30 cellular contexts compared by ENCODE assay signal in the genomic region with DNA sequence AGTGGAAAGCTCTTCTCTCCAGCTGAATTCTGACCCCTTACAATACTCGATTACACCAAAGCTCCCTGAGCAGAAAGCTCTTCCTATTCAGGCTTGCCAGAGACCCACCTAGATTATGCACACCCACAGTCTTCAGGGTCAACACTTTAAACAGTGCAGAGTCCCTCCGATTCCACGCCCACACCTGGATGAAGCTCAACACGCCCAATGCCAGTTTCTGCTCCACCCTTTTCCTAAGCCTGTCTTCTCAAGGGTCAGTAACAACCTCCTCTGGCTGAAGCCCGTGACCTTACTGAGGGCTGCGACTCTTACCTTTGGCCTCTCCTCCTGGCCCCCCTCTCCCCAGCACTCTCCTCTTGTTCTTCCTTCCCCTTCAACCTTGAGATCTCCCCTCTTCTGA.
"Had no signal": no experiment of that assay in that cellular context is flagged by ENCODE, and none has a peak within 500 bp of the region (broad histone marks: within the 10 kb centered on the region; RNA-seq: fewer than 3 reads in every experiment).

No MANE protein-coding gene starts in this region.

- H3K27ac Mint-ChIP-seq: activated B cell treated with CpG ODN at 0.5 μM for 24 hours; activated CD8-positive, alpha-beta T cell treated with anti-CD3 and anti-CD28 coated beads, Interleukin-2, amount 10 ng/mL, durations not matched to agents 7 days and 5 days; activated naive CD4-positive, alpha-beta T cell treated with anti-CD3 and anti-CD28 coated beads for 36 hours; activated naive CD4-positive, alpha-beta T cell treated with anti-CD3 and anti-CD28 coated beads, Interleukin-2, amount 50 U/mL, for 24 hours; activated naive CD8-positive, alpha-beta T cell treated with anti-CD3 and anti-CD28 coated beads for 36 hours; activated naive CD8-positive, alpha-beta T cell treated with anti-CD3 and anti-CD28 coated beads, Interleukin-2, amount 50 U/mL, for 24 hours; activated T-helper 17 cell treated with anti-CD3 and anti-CD28 coated beads, Interleukin-2, amount 50 U/mL, for 72 hours; brain; T-helper 17 cell; T-helper 2 cell treated with Interferon-gamma antibody and Interleukin-4, amounts not matched to agents 5 μg/mL and 100 μg/mL, for 36 hours had no signal

- H3K4me3 Mint-ChIP-seq: activated B cell treated with CpG ODN at 0.5 μM for 24 hours; activated CD8-positive, alpha-beta T cell treated with anti-CD3 and anti-CD28 coated beads, Interleukin-2, amount 10 ng/mL, durations not matched to agents 7 days and 5 days; activated naive CD4-positive, alpha-beta T cell treated with anti-CD3 and anti-CD28 coated beads for 36 hours; activated naive CD4-positive, alpha-beta T cell treated with anti-CD3 and anti-CD28 coated beads, Interleukin-2, amount 50 U/mL, for 24 hours; activated naive CD8-positive, alpha-beta T cell treated with anti-CD3 and anti-CD28 coated beads for 36 hours; activated naive CD8-positive, alpha-beta T cell treated with anti-CD3 and anti-CD28 coated beads, Interleukin-2, amount 50 U/mL, for 24 hours; activated T-cell treated with anti-CD3 and anti-CD28 coated beads, Interleukin-2, amount 50 U/mL, for 4 hours; activated T-helper 17 cell treated with anti-CD3 and anti-CD28 coated beads, Interleukin-2, amount 50 U/mL, for 72 hours; brain; T-helper 17 cell; T-helper 2 cell treated with Interferon-gamma antibody and Interleukin-4, amounts not matched to agents 5 μg/mL and 100 μg/mL, for 36 hours had no signal

- H3K4me1 Mint-ChIP-seq: activated B cell treated with CpG ODN at 0.5 μM for 24 hours; activated naive CD4-positive, alpha-beta T cell treated with anti-CD3 and anti-CD28 coated beads, Interleukin-2, amount 50 U/mL, for 24 hours; activated naive CD8-positive, alpha-beta T cell treated with anti-CD3 and anti-CD28 coated beads for 36 hours; activated naive CD8-positive, alpha-beta T cell treated with anti-CD3 and anti-CD28 coated beads, Interleukin-2, amount 50 U/mL, for 24 hours; activated T-helper 17 cell treated with anti-CD3 and anti-CD28 coated beads, Interleukin-2, amount 50 U/mL, for 72 hours; brain; T-helper 17 cell had no signal

- H3K4me3 ChIP-seq: adrenal gland, ascending aorta, breast epithelium, cardiac muscle cell, colonic mucosa, esophagus squamous epithelium had no signal

- H3K9me3 Mint-ChIP-seq: activated T-helper 17 cell treated with anti-CD3 and anti-CD28 coated beads, Interleukin-2, amount 50 U/mL, for 72 hours had no signal

- H3K9me3 ChIP-seq: adrenal gland, ascending aorta, colonic mucosa, esophagus squamous epithelium had no signal

- ATAC-seq: activated CD4-positive, CD25-positive, alpha-beta regulatory T cell treated with anti-CD3 and anti-CD28 coated beads, Interleukin-2, amount 50 U/mL, for 24 hours; activated CD8-positive, alpha-beta T cell treated with anti-CD3 and anti-CD28 coated beads, Interleukin-2, amount 10 ng/mL, durations not matched to agents 7 days and 5 days; activated naive CD8-positive, alpha-beta T cell treated with anti-CD3 and anti-CD28 coated beads, Interleukin-2, amount 50 U/mL, for 24 hours; activated T-cell treated with anti-CD3 and anti-CD28 coated beads, Interleukin-2, amount 50 U/mL, for 4 hours; activated T-helper 17 cell treated with anti-CD3 and anti-CD28 coated beads, Interleukin-2, amount 50 U/mL, for 72 hours; T-helper 17 cell had no signal

- H3K4me1 ChIP-seq: adrenal gland, ascending aorta, breast epithelium, colonic mucosa, esophagus squamous epithelium had no signal

- H3K36me3 ChIP-seq: adrenal gland, ascending aorta, breast epithelium, cardiac muscle cell, colonic mucosa, esophagus squamous epithelium, WERI-Rb-1 had no signal

- H3K36me3 Mint-ChIP-seq: activated naive CD4-positive, alpha-beta T cell treated with anti-CD3 and anti-CD28 coated beads, Interleukin-2, amount 50 U/mL, for 24 hours; activated naive CD8-positive, alpha-beta T cell treated with anti-CD3 and anti-CD28 coated beads for 36 hours; brain had no signal

- H3K27me3 Mint-ChIP-seq: activated B cell treated with CpG ODN at 0.5 μM for 24 hours; activated naive CD8-positive, alpha-beta T cell treated with anti-CD3 and anti-CD28 coated beads, Interleukin-2, amount 50 U/mL, for 24 hours; T-helper 17 cell had no signal

- DNase-seq: activated B cell treated with CpG ODN at 0.5 μM for 24 hours; activated CD4-positive, alpha-beta T cell treated with anti-CD3 and anti-CD28 coated beads for 48 hours; activated CD4-positive, alpha-beta T cell treated with anti-CD3 and anti-CD28 coated beads, Interleukin-2, amount 50 U/mL, for 1 hour; activated CD4-positive, alpha-beta T cell treated with anti-CD3 and anti-CD28 coated beads, Interleukin-2, amount 50 U/mL, for 48 hours; activated CD8-positive, alpha-beta T cell treated with anti-CD3 and anti-CD28 coated beads, Interleukin-2, amount 10 ng/mL, durations not matched to agents 7 days and 5 days; activated effector memory CD4-positive, alpha-beta T cell treated with anti-CD3 and anti-CD28 coated beads, Interleukin-2, amount 50 U/mL, for 16 hours; activated naive CD4-positive, alpha-beta T cell treated with anti-CD3 and anti-CD28 coated beads for 36 hours; activated naive CD8-positive, alpha-beta T cell treated with anti-CD3 and anti-CD28 coated beads for 36 hours; activated naive CD8-positive, alpha-beta T cell treated with anti-CD3 and anti-CD28 coated beads, Interleukin-2, amount 50 U/mL, for 24 hours; activated T-cell treated with anti-CD3 and anti-CD28 coated beads, Interleukin-2, amount 50 U/mL, for 4 hours; amygdala; central memory CD4-positive, alpha-beta T cell; cerebellar nuclear complex; colonic mucosa; effector CD8-positive, alpha-beta T cell; esophagus squamous epithelium; T-helper 1 cell; T-helper 17 cell; T1000; WERI-Rb-1 had no signal

- H3K27me3 ChIP-seq: adrenal gland, ascending aorta, cardiac muscle cell, colonic mucosa, esophagus squamous epithelium had no signal

- H3K27ac ChIP-seq: adrenal gland, ascending aorta, breast epithelium, cardiac muscle cell, colonic mucosa, epithelial cell of prostate, esophagus squamous epithelium, WERI-Rb-1 had no signal
